ENCODE assay signal across 3 cellular contexts in genomic region chr1:246971322-246971721, GRCh38.
A peak's percentile ranks its signal among the peaks of the same experiment; 100 is the strongest.
TF ChIP-seq lines count a peak whose summit lies in the region.

No MANE protein-coding gene starts in this region.

TF ChIP-seq in SK-N-SH, 30 proteins besides CTCF, POLR2A, EP300 and RAD21:
- no peak for TF ChIP-seq EZH2phosphoT487 (IDR thresholded peaks at IDR 0.05; ENCODE audit: borderline replicate concordance, low read depth)
- no peak for TF ChIP-seq RXRA (IDR thresholded peaks at IDR 0.05; ENCODE audit: borderline replicate concordance, low read depth)
- no peak for TF ChIP-seq ZBTB33 (IDR thresholded peaks at IDR 0.05; ENCODE audit: borderline replicate concordance, low read depth)
- TF ChIP-seq CHD2 (IDR thresholded peaks at IDR 0.05; ENCODE audit: low read length, partially characterized antibody) = no peak
- no peak for TF ChIP-seq TEAD4 (IDR thresholded peaks at IDR 0.05; ENCODE audit: borderline replicate concordance, insufficient read depth)
- TF ChIP-seq GABPA (IDR thresholded peaks at IDR 0.05; ENCODE audit: low read depth) = no peak
- no peak for TF ChIP-seq NRF1 (IDR thresholded peaks at IDR 0.05; ENCODE audit: low read depth, low read length)
- TF ChIP-seq NFIC (IDR thresholded peaks at IDR 0.05; ENCODE audit: borderline replicate concordance) = no peak
- no peak for TF ChIP-seq IRF3 (IDR thresholded peaks at IDR 0.05; ENCODE audit: low read depth, low read length)
- no peak for TF ChIP-seq TCF12 (IDR thresholded peaks at IDR 0.05)
- no peak for TF ChIP-seq RFX5 (IDR thresholded peaks at IDR 0.05; ENCODE audit: low read length)
- TF ChIP-seq MXI1 (IDR thresholded peaks at IDR 0.05; ENCODE audit: low read depth, low read length) = no peak
- no peak for TF ChIP-seq USF1 (IDR thresholded peaks at IDR 0.05; ENCODE audit: borderline replicate concordance, low read depth)

TF ChIP-seq in SK-N-SH treated with all-trans-retinoic acid at 6 μM for 48 hours, 23 proteins besides CTCF, POLR2A, EP300 and RAD21:
- TF ChIP-seq ARNTL (CRISPR knock-in tag; IDR thresholded peaks at IDR 0.05; ENCODE audit: borderline replicate concordance, low read depth) = no peak
- no peak for TF ChIP-seq ESRRG (CRISPR knock-in tag; IDR thresholded peaks at IDR 0.05)
- no peak for TF ChIP-seq POU6F1 (CRISPR knock-in tag; IDR thresholded peaks at IDR 0.05; ENCODE audit: borderline replicate concordance, low read depth)
- no peak for TF ChIP-seq TSHZ2 (CRISPR knock-in tag; IDR thresholded peaks at IDR 0.05)
- TF ChIP-seq PATZ1 (CRISPR knock-in tag; IDR thresholded peaks at IDR 0.05; ENCODE audit: borderline replicate concordance) = no peak
- no peak for TF ChIP-seq CSRNP3 (CRISPR knock-in tag; IDR thresholded peaks at IDR 0.05)
TF ChIP-seq in SK-N-SH treated with all-trans-retinoic acid at 6 μM for 48 hours: peak in this region for 0.

TF ChIP-seq in GM12878, 131 proteins besides CTCF, POLR2A, EP300 and RAD21:
- TF ChIP-seq BCL11A (IDR thresholded peaks at IDR 0.05; ENCODE audit: low read depth, low read length) (no peak), ZBED1 (IDR thresholded peaks at IDR 0.05; ENCODE audit: borderline replicate concordance) (no peak), FOXK2 (IDR thresholded peaks at IDR 0.05) (no peak), HDGF (IDR thresholded peaks at IDR 0.05) (no peak), SMC3 (IDR thresholded peaks at IDR 0.05; ENCODE audit: borderline replicate concordance, low read length) (peak; percentile 70), SMAD5 (IDR thresholded peaks at IDR 0.05; ENCODE audit: low read depth) (no peak), MEF2B (IDR thresholded peaks at IDR 0.05; ENCODE audit: partially characterized antibody, poor library complexity, severe bottlenecking) (peak; percentile 22), SMAD1 (IDR thresholded peaks at IDR 0.05; ENCODE audit: low read depth, partially characterized antibody) (no peak), MXI1 (IDR thresholded peaks at IDR 0.05; ENCODE audit: low read depth, low read length) (0 out of 2 replicates have a peak, but pooled peaks have one; percentile 17), E2F4 (IDR thresholded peaks at IDR 0.05; ENCODE audit: low read depth, low read length) (no peak), KDM1A (IDR thresholded peaks at IDR 0.05; ENCODE audit: borderline replicate concordance) (no peak), IRF4 (IDR thresholded peaks at IDR 0.05; ENCODE audit: low read depth, low read length) (no peak), ZBTB33 (IDR thresholded peaks at IDR 0.05) (no peak), BRCA1 (IDR thresholded peaks at IDR 0.05; ENCODE audit: low read depth, low read length) (no peak), IKZF1 (conservative IDR thresholded peaks at IDR 0.05) (0 out of 2 replicates have a peak, but pooled peaks have one; percentile 34), IRF5 (IDR thresholded peaks at IDR 0.05; ENCODE audit: borderline replicate concordance) (no peak), WRNIP1 (IDR thresholded peaks at IDR 0.05; ENCODE audit: borderline replicate concordance, low read depth, low read length) (no peak), YY1 (IDR thresholded peaks at IDR 0.05; ENCODE audit: low read depth, low read length) (0 out of 2 replicates have a peak, but pooled peaks have one; percentile 39), CUX1 (IDR thresholded peaks at IDR 0.05; ENCODE audit: insufficient replicate concordance, low read depth, low read length) (no peak), EED (IDR thresholded peaks at IDR 0.05; ENCODE audit: low read depth) (no peak), TAF1 (IDR thresholded peaks at IDR 0.05; ENCODE audit: borderline replicate concordance, low read depth, low read length) (no peak), SMARCA5 (IDR thresholded peaks at IDR 0.05) (peak; percentile 38; the same call in 1 of the 2 replicates), KAT2A (conservative IDR thresholded peaks at IDR 0.05; ENCODE audit: control insufficient read depth, low read depth, low read length) (no peak), MEF2A (IDR thresholded peaks at IDR 0.05; ENCODE audit: insufficient read depth, low read depth, low read length) (no peak)
